Comparison of ENCODE assay signal across 8 cellular contexts in the genomic region with DNA sequence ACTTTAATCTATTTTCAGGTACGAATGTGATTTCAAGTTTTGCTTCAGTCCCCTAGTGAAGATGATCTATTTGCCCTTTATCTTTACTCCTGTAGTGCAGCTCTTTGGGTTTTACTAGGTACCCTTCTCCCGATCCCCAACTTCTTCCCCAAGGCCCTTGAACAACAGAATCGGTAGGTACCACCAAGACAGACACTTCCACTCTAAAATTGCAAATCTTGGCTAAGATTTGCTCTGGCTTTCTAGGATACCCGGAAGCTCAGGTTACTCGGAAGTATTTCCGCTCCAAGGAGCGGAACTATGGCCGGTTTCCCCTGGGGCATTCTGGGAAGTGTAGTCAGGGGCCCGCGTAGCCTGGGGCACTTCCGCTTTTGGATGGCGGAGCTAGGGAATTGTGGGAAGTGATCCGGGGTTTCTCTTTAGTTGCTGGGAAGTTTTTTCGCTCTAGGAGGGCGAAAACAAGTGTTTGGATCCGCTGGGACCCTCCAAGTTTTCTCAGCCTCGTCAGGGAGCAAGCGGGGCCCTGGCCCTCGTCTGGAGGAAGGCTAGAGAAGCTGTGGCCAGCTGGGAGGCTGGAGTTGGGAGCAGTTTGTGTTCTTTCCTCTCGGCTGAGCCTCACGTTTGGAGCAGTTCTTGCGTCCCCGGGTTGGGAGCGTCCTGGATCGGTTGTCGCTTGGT. TPM values are rescaled to one million over a fixed set of nuclear protein-coding genes. Genes with fewer than 3 reads are reported as not detected.
DNase-seq lines count a peak whose midpoint lies in the region; ATAC-seq and TF ChIP-seq lines count a peak whose summit lies in the region.

No MANE protein-coding gene starts in this region.

- H3K27ac Mint-ChIP-seq in activated naive CD4-positive, alpha-beta T cell treated with anti-CD3 and anti-CD28 coated beads, Interleukin-2, amount 50 U/mL, for 72 hours: peak overlapping the region; percentile 83 to 98

- H3K4me3 ChIP-seq in Loucy (ENCODE audit: low read length, poor library complexity, severe bottlenecking): peak overlapping the region; percentile 79

- in situ Hi-C loops in SK-MEL-5 (cut with HindIII; ENCODE audit: low pct_unique_long_range_greater_than_20kb, low sequenced_read_pairs): no loop called here

- peaks cover 42% of the 10 kb centered on the region for H3K27me3 ChIP-seq in Loucy (ENCODE audit: insufficient read depth, low read length, poor library complexity, severe bottlenecking)

- H3K9me3 ChIP-seq in Loucy (ENCODE audit: insufficient read depth, low read depth, low read length): no peaks in the 10 kb centered on the region

- peak overlapping the region; percentile 85 for H3K9ac ChIP-seq in Loucy (ENCODE audit: low read depth, low read length, poor library complexity, severe bottlenecking)

- peak overlapping the region; percentile 76 for H2AFZ ChIP-seq in Loucy (ENCODE audit: low read length)

- H3K79me2 ChIP-seq in Loucy (ENCODE audit: insufficient read depth, low read length): no peaks in the 10 kb centered on the region

- H3K9me3 Mint-ChIP-seq in activated naive CD4-positive, alpha-beta T cell treated with anti-CD3 and anti-CD28 coated beads, Interleukin-2, amount 50 U/mL, for 72 hours: peaks cover 14 to 25% of the 10 kb centered on the region in 2 donors

- no peaks in the 10 kb centered on the region for H3K9me2 ChIP-seq in Loucy (replicated peaks; ENCODE audit: low read depth, low read length)

- peak; percentile 96 to 98 for ATAC-seq in activated naive CD4-positive, alpha-beta T cell treated with anti-CD3 and anti-CD28 coated beads, Interleukin-2, amount 50 U/mL, for 72 hours

- no peaks in the 10 kb centered on the region for H3F3A ChIP-seq in Loucy (ENCODE audit: low read depth)

- no peaks in the 10 kb centered on the region for H3K36me3 ChIP-seq in Loucy (ENCODE audit: insufficient read depth, low read length)

- peak overlapping the region; percentile 58 for H3K4me2 ChIP-seq in Loucy (ENCODE audit: low read depth, low read length, poor library complexity, severe bottlenecking)

- DNase-seq in Daoy (ENCODE audit: low read depth) (peak; percentile 96), H4 (ENCODE audit: low spot score) (peak; percentile 85), SK-MEL-5 (ENCODE audit: low read depth, low spot score) (peak; percentile 96), globus pallidus (ENCODE audit: low spot score) (peak; percentile 93), non-pigmented ciliary epithelial cell (ENCODE audit: low read depth) (peak; percentile 67), superior temporal gyrus (ENCODE audit: extremely low spot score) (peak; percentile 98)
- DNase-seq in activated naive CD4-positive, alpha-beta T cell treated with anti-CD3 and anti-CD28 coated beads, Interleukin-2, amount 50 U/mL, for 72 hours (ENCODE audit: low spot score in 2 of 2): peak; percentile 62 to 75

- peaks cover 28 to 33% of the 10 kb centered on the region in 2 donors for H3K36me3 Mint-ChIP-seq in activated naive CD4-positive, alpha-beta T cell treated with anti-CD3 and anti-CD28 coated beads, Interleukin-2, amount 50 U/mL, for 72 hours

- H3K4me1 ChIP-seq in Loucy (ENCODE audit: insufficient read depth, low read length, poor library complexity, severe bottlenecking): peaks cover 8% of the 10 kb centered on the region

- no peaks in the 10 kb centered on the region for H4K20me1 ChIP-seq in Loucy (ENCODE audit: insufficient read depth, low read length, poor library complexity, severe bottlenecking)

- TF ChIP-seq CTCF in Loucy (conservative IDR thresholded peaks at IDR 0.05; ENCODE audit: low read length): no peak

RNA-seq across cellular contexts. Expression of a gene that starts 5.1 kb away (rescaled TPM):
- 16.1 and 18.7 TPM in 2 replicates for total RNA-seq in Daoy (2014; rRNA removed; shearing (Covaris generic))
- total RNA-seq in H4 (2014; rRNA removed; shearing (Covaris generic)): 7.5 and 17.9 TPM in 2 replicates
- 16.2 and 16.7 TPM in 2 replicates for total RNA-seq in SK-MEL-5 (2014; rRNA removed; shearing (Covaris generic))
- 6.6 and 7.6 TPM in 2 replicates for polyA plus RNA-seq in SK-MEL-5 (2015; cell fraction: cytosol; rRNA removed)
- 6.9 and 9.4 TPM in 2 replicates for polyA plus RNA-seq in SK-MEL-5 (2015; cell fraction: nucleus; rRNA removed)
- total RNA-seq in activated naive CD4-positive, alpha-beta T cell treated with anti-CD3 and anti-CD28 coated beads, Interleukin-2, amount 50 U/mL, for 72 hours: 10 to 100 TPM; 20.2 TPM

RNA-seq across cellular contexts. Expression of a gene that starts 42.4 kb away (rescaled TPM):
- total RNA-seq in Daoy (2014; rRNA removed; shearing (Covaris generic)): 8.1 and 12.8 TPM in 2 replicates
- 23.0 and 27.9 TPM in 2 replicates for total RNA-seq in H4 (2014; rRNA removed; shearing (Covaris generic))
- total RNA-seq in SK-MEL-5 (2014; rRNA removed; shearing (Covaris generic)): 9.5 and 21.2 TPM in 2 replicates
- polyA plus RNA-seq in SK-MEL-5 (2015; cell fraction: cytosol; rRNA removed): 6.8 and 10.7 TPM in 2 replicates
- 42.7 and 60.3 TPM in 2 replicates for polyA plus RNA-seq in SK-MEL-5 (2015; cell fraction: nucleus; rRNA removed)
- total RNA-seq in activated naive CD4-positive, alpha-beta T cell treated with anti-CD3 and anti-CD28 coated beads, Interleukin-2, amount 50 U/mL, for 72 hours: 10 to 100 TPM; 12.2 to 14.6 TPM

RNA-seq across cellular contexts. Expression of a gene that starts 52.4 kb away (rescaled TPM):
- 0.12 and 0.29 TPM in 2 replicates for total RNA-seq in Daoy (2014; rRNA removed; shearing (Covaris generic))
- total RNA-seq in H4 (2014; rRNA removed; shearing (Covaris generic)): 0.04 and 0.70 TPM in 2 replicates
- 0.35 and 0.61 TPM in 2 replicates for total RNA-seq in SK-MEL-5 (2014; rRNA removed; shearing (Covaris generic))
- polyA plus RNA-seq in SK-MEL-5 (2015; cell fraction: cytosol; rRNA removed): 0.15 and 0.65 TPM in 2 replicates
- 0.12 and 0.26 TPM in 2 replicates for polyA plus RNA-seq in SK-MEL-5 (2015; cell fraction: nucleus; rRNA removed)
- under 1 TPM in 1 of 2 donors, not detected in 1; 0.52 TPM for total RNA-seq in activated naive CD4-positive, alpha-beta T cell treated with anti-CD3 and anti-CD28 coated beads, Interleukin-2, amount 50 U/mL, for 72 hours

Comparison
In these comparisons a context has a peak if more than half of its experiments do, and no peak if none do; other contexts are left out.
1. Peak in every context shown above with its lines: DNase-seq, ATAC-seq and H3K4me3 ChIP-seq.